In the genomic region with DNA sequence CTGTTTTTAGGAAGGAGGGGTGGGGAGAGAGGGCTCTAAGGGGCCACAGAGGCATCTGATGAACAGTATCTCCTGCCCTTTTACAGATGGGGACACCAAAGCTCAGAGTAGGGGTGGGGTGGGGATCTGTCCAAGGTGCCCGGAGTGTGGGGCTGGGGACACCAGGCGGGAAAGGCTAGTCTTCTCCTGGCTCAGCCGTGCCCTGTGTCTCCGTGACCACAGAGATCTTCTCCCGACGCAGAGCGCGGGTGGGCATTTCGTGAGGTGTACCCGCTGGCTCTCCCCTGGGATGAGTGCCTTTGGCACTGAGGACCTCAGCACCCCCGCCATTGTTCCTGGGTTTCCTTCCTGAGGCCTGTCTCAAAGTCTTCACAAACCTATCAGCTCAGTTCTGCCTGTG, we compare ENCODE assay signal across 2 cellular contexts.
TF ChIP-seq lines count a peak whose summit lies in the region.

No MANE protein-coding gene starts in this region.

TF ChIP-seq in GM23338, 12 proteins besides CTCF, POLR2A, EP300 and RAD21 (continued from another document):
- TF ChIP-seq, protein P1, sequence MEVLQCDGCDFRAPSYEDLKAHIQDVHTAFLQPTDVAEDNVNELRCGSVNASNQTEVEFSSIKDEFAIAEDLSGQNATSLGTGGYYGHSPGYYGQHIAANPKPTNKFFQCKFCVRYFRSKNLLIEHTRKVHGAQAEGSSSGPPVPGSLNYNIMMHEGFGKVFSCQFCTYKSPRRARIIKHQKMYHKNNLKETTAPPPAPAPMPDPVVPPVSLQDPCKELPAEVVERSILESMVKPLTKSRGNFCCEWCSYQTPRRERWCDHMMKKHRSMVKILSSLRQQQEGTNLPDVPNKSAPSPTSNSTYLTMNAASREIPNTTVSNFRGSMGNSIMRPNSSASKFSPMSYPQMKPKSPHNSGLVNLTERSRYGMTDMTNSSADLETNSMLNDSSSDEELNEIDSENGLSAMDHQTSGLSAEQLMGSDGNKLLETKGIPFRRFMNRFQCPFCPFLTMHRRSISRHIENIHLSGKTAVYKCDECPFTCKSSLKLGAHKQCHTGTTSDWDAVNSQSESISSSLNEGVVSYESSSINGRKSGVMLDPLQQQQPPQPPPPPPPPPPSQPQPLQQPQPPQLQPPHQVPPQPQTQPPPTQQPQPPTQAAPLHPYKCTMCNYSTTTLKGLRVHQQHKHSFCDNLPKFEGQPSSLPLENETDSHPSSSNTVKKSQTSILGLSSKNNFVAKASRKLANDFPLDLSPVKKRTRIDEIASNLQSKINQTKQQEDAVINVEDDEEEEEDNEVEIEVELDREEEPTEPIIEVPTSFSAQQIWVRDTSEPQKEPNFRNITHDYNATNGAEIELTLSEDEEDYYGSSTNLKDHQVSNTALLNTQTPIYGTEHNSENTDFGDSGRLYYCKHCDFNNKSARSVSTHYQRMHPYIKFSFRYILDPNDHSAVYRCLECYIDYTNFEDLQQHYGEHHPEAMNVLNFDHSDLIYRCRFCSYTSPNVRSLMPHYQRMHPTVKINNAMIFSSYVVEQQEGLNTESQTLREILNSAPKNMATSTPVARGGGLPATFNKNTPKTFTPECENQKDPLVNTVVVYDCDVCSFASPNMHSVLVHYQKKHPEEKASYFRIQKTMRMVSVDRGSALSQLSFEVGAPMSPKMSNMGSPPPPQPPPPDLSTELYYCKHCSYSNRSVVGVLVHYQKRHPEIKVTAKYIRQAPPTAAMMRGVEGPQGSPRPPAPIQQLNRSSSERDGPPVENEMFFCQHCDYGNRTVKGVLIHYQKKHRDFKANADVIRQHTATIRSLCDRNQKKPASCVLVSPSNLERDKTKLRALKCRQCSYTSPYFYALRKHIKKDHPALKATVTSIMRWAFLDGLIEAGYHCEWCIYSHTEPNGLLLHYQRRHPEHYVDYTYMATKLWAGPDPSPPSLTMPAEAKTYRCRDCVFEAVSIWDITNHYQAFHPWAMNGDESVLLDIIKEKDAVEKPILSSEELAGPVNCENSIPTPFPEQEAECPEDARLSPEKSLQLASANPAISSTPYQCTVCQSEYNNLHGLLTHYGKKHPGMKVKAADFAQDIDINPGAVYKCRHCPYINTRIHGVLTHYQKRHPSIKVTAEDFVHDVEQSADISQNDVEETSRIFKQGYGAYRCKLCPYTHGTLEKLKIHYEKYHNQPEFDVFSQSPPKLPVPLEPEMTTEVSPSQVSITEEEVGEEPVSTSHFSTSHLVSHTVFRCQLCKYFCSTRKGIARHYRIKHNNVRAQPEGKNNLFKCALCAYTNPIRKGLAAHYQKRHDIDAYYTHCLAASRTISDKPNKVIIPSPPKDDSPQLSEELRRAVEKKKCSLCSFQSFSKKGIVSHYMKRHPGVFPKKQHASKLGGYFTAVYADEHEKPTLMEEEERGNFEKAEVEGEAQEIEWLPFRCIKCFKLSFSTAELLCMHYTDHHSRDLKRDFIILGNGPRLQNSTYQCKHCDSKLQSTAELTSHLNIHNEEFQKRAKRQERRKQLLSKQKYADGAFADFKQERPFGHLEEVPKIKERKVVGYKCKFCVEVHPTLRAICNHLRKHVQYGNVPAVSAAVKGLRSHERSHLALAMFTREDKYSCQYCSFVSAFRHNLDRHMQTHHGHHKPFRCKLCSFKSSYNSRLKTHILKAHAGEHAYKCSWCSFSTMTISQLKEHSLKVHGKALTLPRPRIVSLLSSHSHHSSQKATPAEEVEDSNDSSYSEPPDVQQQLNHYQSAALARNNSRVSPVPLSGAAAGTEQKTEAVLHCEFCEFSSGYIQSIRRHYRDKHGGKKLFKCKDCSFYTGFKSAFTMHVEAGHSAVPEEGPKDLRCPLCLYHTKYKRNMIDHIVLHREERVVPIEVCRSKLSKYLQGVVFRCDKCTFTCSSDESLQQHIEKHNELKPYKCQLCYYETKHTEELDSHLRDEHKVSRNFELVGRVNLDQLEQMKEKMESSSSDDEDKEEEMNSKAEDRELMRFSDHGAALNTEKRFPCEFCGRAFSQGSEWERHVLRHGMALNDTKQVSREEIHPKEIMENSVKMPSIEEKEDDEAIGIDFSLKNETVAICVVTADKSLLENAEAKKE (CRISPR knock-in tag; IDR thresholded peaks at IDR 0.05), result no peak
- TF ChIP-seq, protein P2, sequence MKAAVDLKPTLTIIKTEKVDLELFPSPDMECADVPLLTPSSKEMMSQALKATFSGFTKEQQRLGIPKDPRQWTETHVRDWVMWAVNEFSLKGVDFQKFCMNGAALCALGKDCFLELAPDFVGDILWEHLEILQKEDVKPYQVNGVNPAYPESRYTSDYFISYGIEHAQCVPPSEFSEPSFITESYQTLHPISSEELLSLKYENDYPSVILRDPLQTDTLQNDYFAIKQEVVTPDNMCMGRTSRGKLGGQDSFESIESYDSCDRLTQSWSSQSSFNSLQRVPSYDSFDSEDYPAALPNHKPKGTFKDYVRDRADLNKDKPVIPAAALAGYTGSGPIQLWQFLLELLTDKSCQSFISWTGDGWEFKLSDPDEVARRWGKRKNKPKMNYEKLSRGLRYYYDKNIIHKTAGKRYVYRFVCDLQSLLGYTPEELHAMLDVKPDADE (IDR thresholded peaks at IDR 0.05), result no peak
- TF ChIP-seq ZNF331 (CRISPR knock-in tag; IDR thresholded peaks at IDR 0.05; ENCODE audit: low read depth) (no peak), POLR2AphosphoS5 (IDR thresholded peaks at IDR 0.05; ENCODE audit: low read depth) (no peak), STAT1 (IDR thresholded peaks at IDR 0.05; ENCODE audit: unreplicated experiment) (no peak)
- TF ChIP-seq, protein P3, sequence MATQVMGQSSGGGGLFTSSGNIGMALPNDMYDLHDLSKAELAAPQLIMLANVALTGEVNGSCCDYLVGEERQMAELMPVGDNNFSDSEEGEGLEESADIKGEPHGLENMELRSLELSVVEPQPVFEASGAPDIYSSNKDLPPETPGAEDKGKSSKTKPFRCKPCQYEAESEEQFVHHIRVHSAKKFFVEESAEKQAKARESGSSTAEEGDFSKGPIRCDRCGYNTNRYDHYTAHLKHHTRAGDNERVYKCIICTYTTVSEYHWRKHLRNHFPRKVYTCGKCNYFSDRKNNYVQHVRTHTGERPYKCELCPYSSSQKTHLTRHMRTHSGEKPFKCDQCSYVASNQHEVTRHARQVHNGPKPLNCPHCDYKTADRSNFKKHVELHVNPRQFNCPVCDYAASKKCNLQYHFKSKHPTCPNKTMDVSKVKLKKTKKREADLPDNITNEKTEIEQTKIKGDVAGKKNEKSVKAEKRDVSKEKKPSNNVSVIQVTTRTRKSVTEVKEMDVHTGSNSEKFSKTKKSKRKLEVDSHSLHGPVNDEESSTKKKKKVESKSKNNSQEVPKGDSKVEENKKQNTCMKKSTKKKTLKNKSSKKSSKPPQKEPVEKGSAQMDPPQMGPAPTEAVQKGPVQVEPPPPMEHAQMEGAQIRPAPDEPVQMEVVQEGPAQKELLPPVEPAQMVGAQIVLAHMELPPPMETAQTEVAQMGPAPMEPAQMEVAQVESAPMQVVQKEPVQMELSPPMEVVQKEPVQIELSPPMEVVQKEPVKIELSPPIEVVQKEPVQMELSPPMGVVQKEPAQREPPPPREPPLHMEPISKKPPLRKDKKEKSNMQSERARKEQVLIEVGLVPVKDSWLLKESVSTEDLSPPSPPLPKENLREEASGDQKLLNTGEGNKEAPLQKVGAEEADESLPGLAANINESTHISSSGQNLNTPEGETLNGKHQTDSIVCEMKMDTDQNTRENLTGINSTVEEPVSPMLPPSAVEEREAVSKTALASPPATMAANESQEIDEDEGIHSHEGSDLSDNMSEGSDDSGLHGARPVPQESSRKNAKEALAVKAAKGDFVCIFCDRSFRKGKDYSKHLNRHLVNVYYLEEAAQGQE (IDR thresholded peaks at IDR 0.05; ENCODE audit: unreplicated experiment), result peak; percentile 55

TF ChIP-seq in HEK293, 187 proteins besides CTCF, POLR2A, EP300 and RAD21 (continued from another document):
- TF ChIP-seq, protein P3 (tag by site-specific recombination; IDR thresholded peaks at IDR 0.05), result peak; percentile 77; the same call in 1 of the 2 replicates
- no peak for TF ChIP-seq ZNF138 (tag by site-specific recombination; IDR thresholded peaks at IDR 0.05; ENCODE audit: borderline replicate concordance)
- TF ChIP-seq SP2 (tag by site-specific recombination; IDR thresholded peaks at IDR 0.05), result no peak
